1 cellular context compared by ENCODE assay signal in genomic region chr18:51134721-51135120, GRCh38.
TF ChIP-seq lines count a peak whose summit lies in the region.

No MANE protein-coding gene starts in this region.

TF ChIP-seq in SK-N-SH treated with all-trans-retinoic acid at 6 μM for 48 hours, 23 proteins besides CTCF, POLR2A, EP300 and RAD21 (continued from another document):
- no peak for TF ChIP-seq PATZ1 (CRISPR knock-in tag; IDR thresholded peaks at IDR 0.05; ENCODE audit: borderline replicate concordance)
